Comparison of ENCODE assay signal across 9 cellular contexts in the genomic region with DNA sequence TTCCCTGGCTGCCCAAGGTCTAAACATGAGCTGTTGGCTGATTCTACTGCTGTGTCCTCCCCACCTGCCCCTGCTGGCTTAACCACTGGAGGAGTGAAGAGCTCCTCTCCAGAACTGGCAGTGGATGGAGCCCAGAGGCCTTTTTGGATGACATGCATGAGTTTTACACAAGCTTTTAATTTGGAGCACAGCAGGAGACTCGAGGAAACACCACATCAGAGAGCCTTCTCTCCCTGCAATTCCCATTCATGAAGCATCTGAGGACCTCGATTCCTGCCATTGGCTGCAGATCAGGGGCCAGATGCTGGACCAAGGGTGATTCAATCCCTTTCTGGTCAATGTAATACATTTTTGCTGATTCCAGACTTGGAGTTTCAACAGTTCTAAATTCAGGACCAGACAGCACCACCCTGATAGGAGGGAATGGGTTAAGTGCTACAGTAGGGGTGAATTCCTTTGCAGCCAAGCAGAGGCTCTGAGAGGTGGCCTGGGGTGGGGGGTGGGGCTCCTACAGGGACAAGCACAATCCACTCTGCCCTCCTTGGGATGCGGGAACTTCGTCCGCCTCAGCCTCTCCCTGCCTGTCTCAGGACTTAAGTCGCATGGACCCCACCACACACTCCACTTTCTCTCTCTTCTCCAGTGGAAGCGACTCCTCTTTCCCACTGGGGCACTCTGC. TPM values are rescaled to one million over a fixed set of nuclear protein-coding genes. Genes with fewer than 3 reads are reported as not detected.
DNase-seq lines count a peak whose midpoint lies in the region; ATAC-seq and TF ChIP-seq lines count a peak whose summit lies in the region.
"Had no signal": no experiment of that assay in that cellular context is flagged by ENCODE, and none has a peak within 500 bp of the region (broad histone marks: within the 10 kb centered on the region; RNA-seq: fewer than 3 reads in every experiment).

No MANE protein-coding gene starts in this region.

- H2AFZ ChIP-seq in GM23338: peak overlapping the region; percentile 45

- H3K9me3 ChIP-seq in body of pancreas (no peaks in the 10 kb centered on the region), iPS-15b (ENCODE audit: control insufficient read depth, insufficient read depth, low read length) (no peaks in the 10 kb centered on the region), colonic mucosa (no peaks in the 10 kb centered on the region)

- no peaks in the 10 kb centered on the region; the same call in 2 of the 3 replicates for H3K36me3 Mint-ChIP-seq in GM23338 (ENCODE audit: low read depth)

- H4K20me1 ChIP-seq in GM23338 (replicated peaks; ENCODE audit: insufficient read depth): no peaks in the 10 kb centered on the region

- WGBS in body of pancreas, 2 donors: 79 to 83% methylated on average over 5 to 7 of the region's 7 CpGs

- peak overlapping the region; percentile 64 for H3K4me2 ChIP-seq in GM23338

- H3K9me2 ChIP-seq in GM23338 (ENCODE audit: insufficient read depth): peaks cover 7% of the 10 kb centered on the region; the same call in 1 of the 2 replicates

- intact Hi-C loops in body of pancreas (cut with DNase I): no loop called here
- intact Hi-C loops in colonic mucosa (cut with DNase I): no loop called here

- H3K4me1 ChIP-seq in GM23338 (ENCODE audit: insufficient read depth) (peaks cover 16% of the 10 kb centered on the region), body of pancreas (peaks cover 4% of the 10 kb centered on the region), iPS-15b (ENCODE audit: control insufficient read depth, insufficient read depth, low read length) (peaks cover 18% of the 10 kb centered on the region), colonic mucosa (peaks cover 5% of the 10 kb centered on the region)

- DNase-seq in GM23338 (ENCODE audit: low spot score) (no peak), body of pancreas (no peak), substantia nigra (lab: John Stamatoyannopoulos, UW) (no peak), NCI-H1092 treated with DMSO at 0.1 percent for 48 hours (lab: John Stamatoyannopoulos, UW) (no peak), NCI-H510A (lab: John Stamatoyannopoulos, UW) (no peak), colonic mucosa (no peak)
- DNase-seq in activated CD4-positive, alpha-beta T cell treated with anti-CD3 and anti-CD28 coated beads for 1 hour: no peak

- H3K4me1 Mint-ChIP-seq in GM23338: peaks cover 39% of the 10 kb centered on the region

- no peak overlapping the region for H3K4me3 Mint-ChIP-seq in GM23338

- no peak for TF ChIP-seq POLR2A in body of pancreas (IDR thresholded peaks at IDR 0.05)

- H3F3A ChIP-seq in GM23338 (replicated peaks; ENCODE audit: low read depth): no peaks in the 10 kb centered on the region

- H3K27ac Mint-ChIP-seq in GM23338: 0 out of 2 replicates have a peak overlapping the region, but pooled peaks have one; percentile 35

- H3K9ac ChIP-seq in iPS-15b (ENCODE audit: low read depth, low read length) (no peak overlapping the region), colonic mucosa (ENCODE audit: low read depth in 2 of 2, low read length in 2 of 2) (peak overlapping the region in 1 of 2 donors; percentile 41)

- TF ChIP-seq CTCF in GM23338 (conservative IDR thresholded peaks at IDR 0.05; ENCODE audit: low read depth in 2 of 2): no peak
- no peak for TF ChIP-seq CTCF in body of pancreas (IDR thresholded peaks at IDR 0.05)
- no peak for TF ChIP-seq CTCF in colonic mucosa (IDR thresholded peaks at IDR 0.05)

- H3K27ac ChIP-seq in GM23338 (ENCODE audit: low read depth) (no peak overlapping the region), body of pancreas (peak overlapping the region in 1 of 4 donors; percentile 39), substantia nigra (ENCODE audit: low read depth, low read length, poor library complexity, severe bottlenecking) (peak overlapping the region; percentile 94), colonic mucosa (no peak overlapping the region)

- peaks cover 21% of the 10 kb centered on the region for H3K27me3 Mint-ChIP-seq in GM23338 (ENCODE audit: insufficient read depth, low read depth, poor library complexity)

- H3K9me3 Mint-ChIP-seq in GM23338: no peaks in the 10 kb centered on the region; the same call in 2 of the 3 replicates

- no peak overlapping the region for H3K4me3 ChIP-seq in GM23338
- H3K4me3 ChIP-seq in body of pancreas: no peak overlapping the region
- peak overlapping the region; percentile 27 for H3K4me3 ChIP-seq in iPS-15b (ENCODE audit: low read depth, low read length)
- no peak overlapping the region for H3K4me3 ChIP-seq in colonic mucosa

- H3K27me3 ChIP-seq in GM23338 (ENCODE audit: insufficient read depth) (no peaks in the 10 kb centered on the region), body of pancreas (no peaks in the 10 kb centered on the region), iPS-15b (ENCODE audit: control insufficient read depth, insufficient read depth, low read length) (peaks cover 17% of the 10 kb centered on the region), colonic mucosa (no peaks in the 10 kb centered on the region)

- no peaks in the 10 kb centered on the region for H3K36me3 ChIP-seq in GM23338 (ENCODE audit: insufficient read depth)
- no peaks in the 10 kb centered on the region for H3K36me3 ChIP-seq in body of pancreas (replicated peaks in 1 of 2; ENCODE audit: insufficient read depth in 1 of 2, low read depth in 2 of 2)
- H3K36me3 ChIP-seq in iPS-15b (ENCODE audit: control insufficient read depth, insufficient read depth, low read length): peaks cover 2% of the 10 kb centered on the region
- H3K36me3 ChIP-seq in colonic mucosa: no peaks in the 10 kb centered on the region

- no peaks in the 10 kb centered on the region for H3K79me2 ChIP-seq in GM23338 (replicated peaks; ENCODE audit: insufficient read depth)

- ATAC-seq in GM23338: peak; percentile 20
- peak; percentile 4 for ATAC-seq in body of pancreas

TF ChIP-seq in GM23338, 12 proteins besides CTCF, POLR2A, EP300 and RAD21 (continues in another document):
- TF ChIP-seq STAT1 (IDR thresholded peaks at IDR 0.05; ENCODE audit: unreplicated experiment): no peak

RNA-seq across cellular contexts. Expression of a gene that starts 0.6 kb away (rescaled TPM):
- total RNA-seq in GM23338 (2014; rRNA removed; shearing (Covaris generic)): 0.16 TPM in 1 of 2 replicates, not detected in the other
- not detected in 2 replicates for polyA plus RNA-seq in GM23338 (2016; fragmentation: Nextera tagmentation; extraction: Ambion mirVana)
- 1 to 10 TPM; 1.6 to 3.4 TPM for total RNA-seq in body of pancreas
- total RNA-seq in colonic mucosa: 1 to 10 TPM; 2.2 to 5.6 TPM

RNA-seq across cellular contexts. Expression of a gene that starts 1.6 kb away (rescaled TPM):
- not detected in 2 replicates for total RNA-seq in GM23338 (2014; rRNA removed; shearing (Covaris generic))
- polyA plus RNA-seq in GM23338 (2016; fragmentation: Nextera tagmentation; extraction: Ambion mirVana): not detected in 2 replicates
- total RNA-seq in body of pancreas (not detected), colonic mucosa (not detected)

RNA-seq across cellular contexts. Expression of a gene that starts 6.2 kb away (rescaled TPM):
- 0.07 TPM in 1 of 2 replicates, not detected in the other for total RNA-seq in GM23338 (2014; rRNA removed; shearing (Covaris generic))
- polyA plus RNA-seq in GM23338 (2016; fragmentation: Nextera tagmentation; extraction: Ambion mirVana): not detected in 2 replicates
- total RNA-seq in body of pancreas (not detected), colonic mucosa (not detected)
- total RNA-seq: epithelial cell of proximal tubule had no signal

RNA-seq across cellular contexts. Expression of a gene that starts 24.9 kb away (rescaled TPM):
- total RNA-seq in GM23338 (2014; rRNA removed; shearing (Covaris generic)): not detected in 2 replicates
- polyA plus RNA-seq in GM23338 (2016; fragmentation: Nextera tagmentation; extraction: Ambion mirVana): 0.47 and 1.3 TPM in 2 replicates
- not detected for total RNA-seq in body of pancreas
- not detected for total RNA-seq in colonic mucosa
- total RNA-seq: epithelial cell of proximal tubule had no signal

RNA-seq across cellular contexts. Expression of a gene that starts 43.6 kb away (rescaled TPM):
- 37.0 and 46.7 TPM in 2 replicates for total RNA-seq in GM23338 (2014; rRNA removed; shearing (Covaris generic))
- polyA plus RNA-seq in GM23338 (2016; fragmentation: Nextera tagmentation; extraction: Ambion mirVana): 19.8 and 21.3 TPM in 2 replicates
- total RNA-seq in body of pancreas (10 to 100 TPM; 15.6 to 28.7 TPM), colonic mucosa (10 to 100 TPM; 31.8 to 55.4 TPM)
